ENCODE assay signal across 9 cellular contexts in the genomic region with DNA sequence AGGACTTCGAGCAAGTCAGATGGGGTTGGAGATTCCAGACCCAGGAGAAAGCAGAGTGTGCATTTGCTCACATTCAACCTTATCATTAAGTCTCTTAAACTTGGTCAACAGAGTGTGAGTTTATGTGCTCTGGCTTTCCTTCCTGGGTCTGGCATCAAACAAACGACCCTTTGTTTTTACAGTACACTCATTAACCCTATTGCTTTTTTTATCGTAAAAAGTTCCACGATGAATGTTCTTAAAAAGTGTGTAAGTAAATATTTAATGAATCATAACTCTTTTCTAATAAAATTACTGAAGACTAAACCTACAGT. TPM values are rescaled to one million over a fixed set of nuclear protein-coding genes. Genes with fewer than 3 reads are reported as not detected.
DNase-seq lines count a peak whose midpoint lies in the region; ATAC-seq and TF ChIP-seq lines count a peak whose summit lies in the region.
"Had no signal": no experiment of that assay in that cellular context is flagged by ENCODE, and none has a peak within 500 bp of the region (broad histone marks: within the 10 kb centered on the region; RNA-seq: fewer than 3 reads in every experiment).

No MANE protein-coding gene starts in this region.

- ATAC-seq in HG02571 (IDR thresholded peaks at IDR 0.05; ENCODE audit: unreplicated experiment) (no peak), GM21381 (IDR thresholded peaks at IDR 0.05; ENCODE audit: unreplicated experiment) (no peak)
- ATAC-seq: left lung had no signal

- no peaks in the 10 kb centered on the region for H3K27me3 Mint-ChIP-seq in osteocyte (ENCODE audit: unreplicated experiment)

- no peaks in the 10 kb centered on the region for H3K9me3 Mint-ChIP-seq in osteocyte (ENCODE audit: unreplicated experiment)

- H3K4me3 ChIP-seq in GM12865 (ENCODE audit: low read depth, low read length) (peak overlapping the region; percentile 76), endocrine pancreas (ENCODE audit: control insufficient read depth, insufficient read depth, low read length) (peak overlapping the region; percentile 85)

- H3K36me3 Mint-ChIP-seq in osteocyte (ENCODE audit: unreplicated experiment) = peaks cover 2% of the 10 kb centered on the region

- H3K4me1 Mint-ChIP-seq in osteocyte (ENCODE audit: unreplicated experiment) = peaks cover 40% of the 10 kb centered on the region

- peak overlapping the region; percentile 96 for H3K4me3 Mint-ChIP-seq in osteocyte (ENCODE audit: unreplicated experiment)

- no peaks in the 10 kb centered on the region for H3K36me3 ChIP-seq in endocrine pancreas (ENCODE audit: control insufficient read depth, insufficient read depth, low read length)
- H3K36me3 ChIP-seq: left lung had no signal

- peaks cover 6% of the 10 kb centered on the region for H3K4me1 ChIP-seq in endocrine pancreas (ENCODE audit: control insufficient read depth, insufficient read depth, low read length)

- H3K27ac Mint-ChIP-seq in osteocyte (ENCODE audit: unreplicated experiment) = no peak overlapping the region

- DNase-seq in GM12865 (ENCODE audit: low read depth) = no peak
- peak; percentile 21 for DNase-seq in NCI-H69 (lab: John Stamatoyannopoulos, UW)
- DNase-seq in osteocyte (ENCODE audit: extremely low spot score, unreplicated experiment) = no peak
- DNase-seq in stimulated activated CD4-positive, alpha-beta T cell treated with anti-CD3 and anti-CD28 coated beads, Interleukin-15, amount 100 ng/mL, for 24 hours = no peak
- DNase-seq in NCI-H146 (lab: John Stamatoyannopoulos, UW) = no peak
- DNase-seq: left lung had no signal

- H3K9ac ChIP-seq in endocrine pancreas (ENCODE audit: control insufficient read depth, insufficient read depth, low read length) = no peak overlapping the region

- no peaks in the 10 kb centered on the region for H3K27me3 ChIP-seq in endocrine pancreas (ENCODE audit: control insufficient read depth, insufficient read depth, low read length)

- no peaks in the 10 kb centered on the region for H3K9me3 ChIP-seq in endocrine pancreas (ENCODE audit: control insufficient read depth, low read length)
- H3K9me3 ChIP-seq: left lung had no signal

- TF ChIP-seq CTCF in GM12865 (IDR thresholded peaks at IDR 0.05; ENCODE audit: insufficient read depth, low read depth, low read length, missing control alignments) = no peak
- no peak for TF ChIP-seq CTCF in osteocyte (IDR thresholded peaks at IDR 0.05)

RNA-seq across cellular contexts. Expression of a gene that starts 2.5 kb away (rescaled TPM):
- 121 and 142 TPM in 2 replicates for total RNA-seq in osteocyte
